Comparison of ENCODE assay signal across 1 cellular context in the genomic region with DNA sequence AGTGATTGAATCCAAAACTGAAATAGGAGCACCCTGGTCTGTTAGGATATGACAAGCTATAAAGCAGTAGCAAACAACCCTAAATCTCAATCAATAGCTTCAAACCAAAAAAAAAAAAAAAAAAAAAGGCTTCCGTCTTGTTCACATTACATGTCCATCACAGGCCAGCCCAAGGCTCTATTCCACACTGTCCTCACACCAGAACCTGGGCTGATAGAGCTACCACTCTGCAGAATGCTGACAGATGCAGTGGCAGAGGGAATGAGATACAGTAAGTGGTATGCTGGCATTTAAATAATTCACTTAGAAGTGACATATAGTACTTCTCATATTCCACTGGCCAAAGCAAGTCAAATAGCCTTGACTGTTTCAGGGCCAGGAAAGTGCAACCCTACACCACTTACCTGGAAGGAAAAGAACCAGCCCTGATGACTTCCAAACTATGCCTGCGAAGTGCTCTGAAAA.
TF ChIP-seq lines count a peak whose summit lies in the region.

No MANE protein-coding gene starts in this region.

TF ChIP-seq in GM12878, 131 proteins besides CTCF, POLR2A, EP300 and RAD21 (continues in another document):
- no peak for TF ChIP-seq NR2C2 (IDR thresholded peaks at IDR 0.05; ENCODE audit: borderline replicate concordance, control insufficient read depth, insufficient read length, low read depth)
- TF ChIP-seq EGR1 (IDR thresholded peaks at IDR 0.05; ENCODE audit: borderline replicate concordance in 1 of 2, low read depth in 2 of 2, low read length in 2 of 2) = no peak
- TF ChIP-seq SIX5 (IDR thresholded peaks at IDR 0.05; ENCODE audit: low read depth, low read length, severe bottlenecking) = no peak
- no peak for TF ChIP-seq CHD1 (IDR thresholded peaks at IDR 0.05; ENCODE audit: low read depth, low read length)
- TF ChIP-seq CREB1 (IDR thresholded peaks at IDR 0.05; ENCODE audit: low read depth) = peak; percentile 45; the same call in 1 of the 2 replicates
- TF ChIP-seq FOXK2 (IDR thresholded peaks at IDR 0.05) = no peak
- no peak for TF ChIP-seq MEF2A (IDR thresholded peaks at IDR 0.05; ENCODE audit: insufficient read depth, low read depth, low read length)
- TF ChIP-seq, protein P1, sequence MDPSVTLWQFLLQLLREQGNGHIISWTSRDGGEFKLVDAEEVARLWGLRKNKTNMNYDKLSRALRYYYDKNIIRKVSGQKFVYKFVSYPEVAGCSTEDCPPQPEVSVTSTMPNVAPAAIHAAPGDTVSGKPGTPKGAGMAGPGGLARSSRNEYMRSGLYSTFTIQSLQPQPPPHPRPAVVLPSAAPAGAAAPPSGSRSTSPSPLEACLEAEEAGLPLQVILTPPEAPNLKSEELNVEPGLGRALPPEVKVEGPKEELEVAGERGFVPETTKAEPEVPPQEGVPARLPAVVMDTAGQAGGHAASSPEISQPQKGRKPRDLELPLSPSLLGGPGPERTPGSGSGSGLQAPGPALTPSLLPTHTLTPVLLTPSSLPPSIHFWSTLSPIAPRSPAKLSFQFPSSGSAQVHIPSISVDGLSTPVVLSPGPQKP (IDR thresholded peaks at IDR 0.05; ENCODE audit: low read depth, low read length) = no peak
- TF ChIP-seq RAD51 (IDR thresholded peaks at IDR 0.05) = no peak
- no peak for TF ChIP-seq NR2C1 (IDR thresholded peaks at IDR 0.05)
- no peak for TF ChIP-seq TCF7 (IDR thresholded peaks at IDR 0.05; ENCODE audit: borderline replicate concordance)
- 0 out of 4 replicates have a peak, but pooled peaks of 1 of the 2 experiments have one; percentile 46 for TF ChIP-seq IKZF2 (IDR thresholded peaks at IDR 0.05)
- peak; percentile 55; the same call in 1 of the 2 replicates for TF ChIP-seq SREBF1 (IDR thresholded peaks at IDR 0.05; ENCODE audit: low read length)
- TF ChIP-seq EZH2 (IDR thresholded peaks at IDR 0.05; ENCODE audit: borderline replicate concordance, control insufficient read depth, low read depth, low read length) = no peak
- no peak for TF ChIP-seq ASH2L (IDR thresholded peaks at IDR 0.05; ENCODE audit: borderline replicate concordance, low read depth)
- TF ChIP-seq MAX (IDR thresholded peaks at IDR 0.05; ENCODE audit: low read depth, low read length) = no peak
- TF ChIP-seq IRF4 (IDR thresholded peaks at IDR 0.05; ENCODE audit: low read depth, low read length) = no peak
- TF ChIP-seq RFX5 (IDR thresholded peaks at IDR 0.05; ENCODE audit: low read depth, low read length) = no peak
- TF ChIP-seq CBX3 (IDR thresholded peaks at IDR 0.05; ENCODE audit: borderline replicate concordance, low read depth) = no peak
- TF ChIP-seq, protein P2, sequence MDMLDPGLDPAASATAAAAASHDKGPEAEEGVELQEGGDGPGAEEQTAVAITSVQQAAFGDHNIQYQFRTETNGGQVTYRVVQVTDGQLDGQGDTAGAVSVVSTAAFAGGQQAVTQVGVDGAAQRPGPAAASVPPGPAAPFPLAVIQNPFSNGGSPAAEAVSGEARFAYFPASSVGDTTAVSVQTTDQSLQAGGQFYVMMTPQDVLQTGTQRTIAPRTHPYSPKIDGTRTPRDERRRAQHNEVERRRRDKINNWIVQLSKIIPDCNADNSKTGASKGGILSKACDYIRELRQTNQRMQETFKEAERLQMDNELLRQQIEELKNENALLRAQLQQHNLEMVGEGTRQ (IDR thresholded peaks at IDR 0.05; ENCODE audit: borderline replicate concordance, low read depth, low read length) = no peak
- TF ChIP-seq STAT3 (IDR thresholded peaks at IDR 0.05; ENCODE audit: low read depth, low read length) = no peak
- no peak for TF ChIP-seq RB1 (IDR thresholded peaks at IDR 0.05; ENCODE audit: borderline replicate concordance)
- no peak for TF ChIP-seq MLLT1 (IDR thresholded peaks at IDR 0.05)
- TF ChIP-seq, protein P3, sequence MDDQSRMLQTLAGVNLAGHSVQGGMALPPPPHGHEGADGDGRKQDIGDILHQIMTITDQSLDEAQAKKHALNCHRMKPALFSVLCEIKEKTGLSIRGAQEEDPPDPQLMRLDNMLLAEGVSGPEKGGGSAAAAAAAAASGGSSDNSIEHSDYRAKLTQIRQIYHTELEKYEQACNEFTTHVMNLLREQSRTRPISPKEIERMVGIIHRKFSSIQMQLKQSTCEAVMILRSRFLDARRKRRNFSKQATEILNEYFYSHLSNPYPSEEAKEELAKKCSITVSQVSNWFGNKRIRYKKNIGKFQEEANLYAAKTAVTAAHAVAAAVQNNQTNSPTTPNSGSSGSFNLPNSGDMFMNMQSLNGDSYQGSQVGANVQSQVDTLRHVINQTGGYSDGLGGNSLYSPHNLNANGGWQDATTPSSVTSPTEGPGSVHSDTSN (IDR thresholded peaks at IDR 0.05; ENCODE audit: insufficient replicate concordance, low read depth, low read length) = peak; percentile 46
- no peak for TF ChIP-seq STAT1 (conservative IDR thresholded peaks at IDR 0.05)
- TF ChIP-seq SMAD5 (IDR thresholded peaks at IDR 0.05; ENCODE audit: low read depth) = no peak
- TF ChIP-seq POLR2AphosphoS5 (IDR thresholded peaks at IDR 0.05; ENCODE audit: low read length) = no peak
- peak; percentile 91 for TF ChIP-seq ZNF384 (IDR thresholded peaks at IDR 0.05; ENCODE audit: borderline replicate concordance, low read depth, low read length)
- TF ChIP-seq ZNF217 (IDR thresholded peaks at IDR 0.05) = no peak
- no peak for TF ChIP-seq ZZZ3 (IDR thresholded peaks at IDR 0.05; ENCODE audit: control insufficient read depth, insufficient read length, low read depth)
- no peak for TF ChIP-seq SMAD1 (IDR thresholded peaks at IDR 0.05; ENCODE audit: low read depth, partially characterized antibody)
- no peak for TF ChIP-seq MXI1 (IDR thresholded peaks at IDR 0.05; ENCODE audit: low read depth, low read length)
- TF ChIP-seq HDGF (IDR thresholded peaks at IDR 0.05) = no peak
- no peak for TF ChIP-seq NRF1 (conservative IDR thresholded peaks at IDR 0.05; ENCODE audit: low read depth, low read length)
- no peak for TF ChIP-seq MYB (IDR thresholded peaks at IDR 0.05; ENCODE audit: borderline replicate concordance, low read depth, low read length)
- TF ChIP-seq SP1 (IDR thresholded peaks at IDR 0.05; ENCODE audit: low read depth, low read length) = no peak
- TF ChIP-seq SRF (IDR thresholded peaks at IDR 0.05; ENCODE audit: low read depth in 2 of 2, low read length in 2 of 2) = no peak
- TF ChIP-seq SUZ12 (IDR thresholded peaks at IDR 0.05; ENCODE audit: unreplicated experiment) = no peak
- TF ChIP-seq SKIL (IDR thresholded peaks at IDR 0.05; ENCODE audit: low read depth, poor library complexity, severe bottlenecking) = peak; percentile 2
- no peak for TF ChIP-seq ESRRA (IDR thresholded peaks at IDR 0.05; ENCODE audit: low read length)
- no peak for TF ChIP-seq TARDBP (IDR thresholded peaks at IDR 0.05; ENCODE audit: borderline replicate concordance)
- TF ChIP-seq PAX5 (IDR thresholded peaks at IDR 0.05; ENCODE audit: borderline replicate concordance, low read depth, low read length) = 0 out of 2 replicates have a peak, but pooled peaks have one; percentile 90
- TF ChIP-seq ZNF687 (IDR thresholded peaks at IDR 0.05) = no peak
- TF ChIP-seq PKNOX1 (IDR thresholded peaks at IDR 0.05) = peak; percentile 48
- TF ChIP-seq ZNF207 (IDR thresholded peaks at IDR 0.05; ENCODE audit: borderline replicate concordance) = no peak
- no peak for TF ChIP-seq WRNIP1 (IDR thresholded peaks at IDR 0.05; ENCODE audit: borderline replicate concordance, low read depth, low read length)
- TF ChIP-seq NFXL1 (IDR thresholded peaks at IDR 0.05; ENCODE audit: borderline replicate concordance) = no peak
- TF ChIP-seq, protein P4, sequence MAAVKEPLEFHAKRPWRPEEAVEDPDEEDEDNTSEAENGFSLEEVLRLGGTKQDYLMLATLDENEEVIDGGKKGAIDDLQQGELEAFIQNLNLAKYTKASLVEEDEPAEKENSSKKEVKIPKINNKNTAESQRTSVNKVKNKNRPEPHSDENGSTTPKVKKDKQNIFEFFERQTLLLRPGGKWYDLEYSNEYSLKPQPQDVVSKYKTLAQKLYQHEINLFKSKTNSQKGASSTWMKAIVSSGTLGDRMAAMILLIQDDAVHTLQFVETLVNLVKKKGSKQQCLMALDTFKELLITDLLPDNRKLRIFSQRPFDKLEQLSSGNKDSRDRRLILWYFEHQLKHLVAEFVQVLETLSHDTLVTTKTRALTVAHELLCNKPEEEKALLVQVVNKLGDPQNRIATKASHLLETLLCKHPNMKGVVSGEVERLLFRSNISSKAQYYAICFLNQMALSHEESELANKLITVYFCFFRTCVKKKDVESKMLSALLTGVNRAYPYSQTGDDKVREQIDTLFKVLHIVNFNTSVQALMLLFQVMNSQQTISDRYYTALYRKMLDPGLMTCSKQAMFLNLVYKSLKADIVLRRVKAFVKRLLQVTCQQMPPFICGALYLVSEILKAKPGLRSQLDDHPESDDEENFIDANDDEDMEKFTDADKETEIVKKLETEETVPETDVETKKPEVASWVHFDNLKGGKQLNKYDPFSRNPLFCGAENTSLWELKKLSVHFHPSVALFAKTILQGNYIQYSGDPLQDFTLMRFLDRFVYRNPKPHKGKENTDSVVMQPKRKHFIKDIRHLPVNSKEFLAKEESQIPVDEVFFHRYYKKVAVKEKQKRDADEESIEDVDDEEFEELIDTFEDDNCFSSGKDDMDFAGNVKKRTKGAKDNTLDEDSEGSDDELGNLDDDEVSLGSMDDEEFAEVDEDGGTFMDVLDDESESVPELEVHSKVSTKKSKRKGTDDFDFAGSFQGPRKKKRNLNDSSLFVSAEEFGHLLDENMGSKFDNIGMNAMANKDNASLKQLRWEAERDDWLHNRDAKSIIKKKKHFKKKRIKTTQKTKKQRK (IDR thresholded peaks at IDR 0.05; ENCODE audit: low read depth, low read length) = no peak
- no peak for TF ChIP-seq SMARCA5 (IDR thresholded peaks at IDR 0.05)
- TF ChIP-seq DPF2 (IDR thresholded peaks at IDR 0.05) = no peak
